1 cellular context compared by ENCODE assay signal in the genomic region with DNA sequence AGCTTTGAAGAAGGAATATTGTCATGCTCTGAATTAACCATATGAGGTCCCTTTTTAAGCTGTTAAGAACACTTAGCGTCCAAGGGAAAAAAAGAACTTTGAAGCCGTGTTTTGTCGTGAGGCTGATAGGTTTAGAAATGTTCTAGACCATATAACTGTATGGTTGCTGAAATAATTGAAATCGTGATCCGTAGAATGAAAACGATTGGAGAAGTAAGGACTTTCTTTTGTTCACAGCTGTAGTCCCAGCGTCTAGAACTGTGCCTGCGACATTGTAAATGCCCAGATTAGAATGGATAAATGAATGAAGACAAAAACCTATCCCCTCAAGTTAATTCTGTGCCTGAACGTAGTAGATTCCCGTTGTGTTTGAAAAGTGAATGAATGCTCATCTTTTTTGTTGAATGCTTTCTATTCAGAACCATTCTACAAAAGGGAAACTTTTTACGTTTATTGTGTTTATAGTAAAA.
TF ChIP-seq lines count a peak whose summit lies in the region.

No MANE protein-coding gene starts in this region.

TF ChIP-seq in K562, 482 proteins besides CTCF, POLR2A, EP300 and RAD21 (continued from another document and continues in another):
- TF ChIP-seq, protein P1, sequence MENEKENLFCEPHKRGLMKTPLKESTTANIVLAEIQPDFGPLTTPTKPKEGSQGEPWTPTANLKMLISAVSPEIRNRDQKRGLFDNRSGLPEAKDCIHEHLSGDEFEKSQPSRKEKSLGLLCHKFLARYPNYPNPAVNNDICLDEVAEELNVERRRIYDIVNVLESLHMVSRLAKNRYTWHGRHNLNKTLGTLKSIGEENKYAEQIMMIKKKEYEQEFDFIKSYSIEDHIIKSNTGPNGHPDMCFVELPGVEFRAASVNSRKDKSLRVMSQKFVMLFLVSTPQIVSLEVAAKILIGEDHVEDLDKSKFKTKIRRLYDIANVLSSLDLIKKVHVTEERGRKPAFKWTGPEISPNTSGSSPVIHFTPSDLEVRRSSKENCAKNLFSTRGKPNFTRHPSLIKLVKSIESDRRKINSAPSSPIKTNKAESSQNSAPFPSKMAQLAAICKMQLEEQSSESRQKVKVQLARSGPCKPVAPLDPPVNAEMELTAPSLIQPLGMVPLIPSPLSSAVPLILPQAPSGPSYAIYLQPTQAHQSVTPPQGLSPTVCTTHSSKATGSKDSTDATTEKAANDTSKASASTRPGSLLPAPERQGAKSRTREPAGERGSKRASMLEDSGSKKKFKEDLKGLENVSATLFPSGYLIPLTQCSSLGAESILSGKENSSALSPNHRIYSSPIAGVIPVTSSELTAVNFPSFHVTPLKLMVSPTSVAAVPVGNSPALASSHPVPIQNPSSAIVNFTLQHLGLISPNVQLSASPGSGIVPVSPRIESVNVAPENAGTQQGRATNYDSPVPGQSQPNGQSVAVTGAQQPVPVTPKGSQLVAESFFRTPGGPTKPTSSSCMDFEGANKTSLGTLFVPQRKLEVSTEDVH (IDR thresholded peaks at IDR 0.05; ENCODE audit: low read depth, partially characterized antibody), result no peak
- no peak for TF ChIP-seq BMI1 (IDR thresholded peaks at IDR 0.05; ENCODE audit: low read length)
- no peak for TF ChIP-seq HDAC3 (IDR thresholded peaks at IDR 0.05; ENCODE audit: borderline replicate concordance, partially characterized antibody)
- TF ChIP-seq NFATC3 (IDR thresholded peaks at IDR 0.05), result 0 out of 2 replicates have a peak, but pooled peaks have one; percentile 7
- TF ChIP-seq NR2C1 (IDR thresholded peaks at IDR 0.05), result 0 out of 2 replicates have a peak, but pooled peaks have one; percentile 10
- no peak for TF ChIP-seq NR2C1 (tag; IDR thresholded peaks at IDR 0.05)
- TF ChIP-seq, protein P2, sequence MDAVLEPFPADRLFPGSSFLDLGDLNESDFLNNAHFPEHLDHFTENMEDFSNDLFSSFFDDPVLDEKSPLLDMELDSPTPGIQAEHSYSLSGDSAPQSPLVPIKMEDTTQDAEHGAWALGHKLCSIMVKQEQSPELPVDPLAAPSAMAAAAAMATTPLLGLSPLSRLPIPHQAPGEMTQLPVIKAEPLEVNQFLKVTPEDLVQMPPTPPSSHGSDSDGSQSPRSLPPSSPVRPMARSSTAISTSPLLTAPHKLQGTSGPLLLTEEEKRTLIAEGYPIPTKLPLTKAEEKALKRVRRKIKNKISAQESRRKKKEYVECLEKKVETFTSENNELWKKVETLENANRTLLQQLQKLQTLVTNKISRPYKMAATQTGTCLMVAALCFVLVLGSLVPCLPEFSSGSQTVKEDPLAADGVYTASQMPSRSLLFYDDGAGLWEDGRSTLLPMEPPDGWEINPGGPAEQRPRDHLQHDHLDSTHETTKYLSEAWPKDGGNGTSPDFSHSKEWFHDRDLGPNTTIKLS (IDR thresholded peaks at IDR 0.05; ENCODE audit: borderline replicate concordance, low read depth), result no peak
- TF ChIP-seq HMG20A (CRISPR knock-in tag; conservative IDR thresholded peaks at IDR 0.05), result no peak
- TF ChIP-seq, protein P3, sequence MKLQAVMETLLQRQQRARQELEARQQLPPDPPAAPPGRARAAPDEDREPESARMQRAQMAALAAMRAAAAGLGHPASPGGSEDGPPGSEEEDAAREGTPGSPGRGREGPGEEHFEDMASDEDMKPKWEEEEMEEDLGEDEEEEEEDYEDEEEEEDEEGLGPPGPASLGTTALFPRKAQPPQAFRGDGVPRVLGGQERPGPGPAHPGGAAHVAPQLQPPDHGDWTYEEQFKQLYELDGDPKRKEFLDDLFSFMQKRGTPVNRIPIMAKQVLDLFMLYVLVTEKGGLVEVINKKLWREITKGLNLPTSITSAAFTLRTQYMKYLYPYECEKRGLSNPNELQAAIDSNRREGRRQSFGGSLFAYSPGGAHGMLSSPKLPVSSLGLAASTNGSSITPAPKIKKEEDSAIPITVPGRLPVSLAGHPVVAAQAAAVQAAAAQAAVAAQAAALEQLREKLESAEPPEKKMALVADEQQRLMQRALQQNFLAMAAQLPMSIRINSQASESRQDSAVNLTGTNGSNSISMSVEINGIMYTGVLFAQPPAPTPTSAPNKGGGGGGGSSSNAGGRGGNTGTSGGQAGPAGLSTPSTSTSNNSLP (IDR thresholded peaks at IDR 0.05; ENCODE audit: borderline replicate concordance, low read depth, low read length), result no peak
- no peak for TF ChIP-seq NBN (IDR thresholded peaks at IDR 0.05; ENCODE audit: low read depth)
- no peak for TF ChIP-seq PTBP1 (IDR thresholded peaks at IDR 0.05; ENCODE audit: low read depth, low read length)
- TF ChIP-seq ZBTB8A (IDR thresholded peaks at IDR 0.05; ENCODE audit: partially characterized antibody), result no peak
- no peak for TF ChIP-seq L3MBTL2 (IDR thresholded peaks at IDR 0.05)
- no peak for TF ChIP-seq TGIF2 (CRISPR knock-in tag; IDR thresholded peaks at IDR 0.05)
- TF ChIP-seq GABPB2 (CRISPR knock-in tag; conservative IDR thresholded peaks at IDR 0.05), result no peak
- no peak for TF ChIP-seq NCOA6 (IDR thresholded peaks at IDR 0.05)
- no peak for TF ChIP-seq ZNF3 (CRISPR knock-in tag; IDR thresholded peaks at IDR 0.05)
- TF ChIP-seq FIP1L1 (IDR thresholded peaks at IDR 0.05; ENCODE audit: low read depth, low read length, poor library complexity, severe bottlenecking), result no peak
- TF ChIP-seq ZFP1 (CRISPR knock-in tag; IDR thresholded peaks at IDR 0.05), result no peak
- TF ChIP-seq ZBTB7A (IDR thresholded peaks at IDR 0.05; ENCODE audit: borderline replicate concordance, control insufficient read depth, low read depth, low read length), result no peak
- TF ChIP-seq RBFOX2 (IDR thresholded peaks at IDR 0.05; ENCODE audit: low read depth, low read length), result no peak
- no peak for TF ChIP-seq SMAD1 (IDR thresholded peaks at IDR 0.05; ENCODE audit: low read depth, low read length, partially characterized antibody)
- TF ChIP-seq, protein P4, sequence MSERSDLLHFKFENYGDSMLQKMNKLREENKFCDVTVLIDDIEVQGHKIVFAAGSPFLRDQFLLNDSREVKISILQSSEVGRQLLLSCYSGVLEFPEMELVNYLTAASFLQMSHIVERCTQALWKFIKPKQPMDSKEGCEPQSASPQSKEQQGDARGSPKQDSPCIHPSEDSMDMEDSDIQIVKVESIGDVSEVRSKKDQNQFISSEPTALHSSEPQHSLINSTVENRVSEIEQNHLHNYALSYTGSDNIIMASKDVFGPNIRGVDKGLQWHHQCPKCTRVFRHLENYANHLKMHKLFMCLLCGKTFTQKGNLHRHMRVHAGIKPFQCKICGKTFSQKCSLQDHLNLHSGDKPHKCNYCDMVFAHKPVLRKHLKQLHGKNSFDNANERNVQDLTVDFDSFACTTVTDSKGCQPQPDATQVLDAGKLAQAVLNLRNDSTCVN (CRISPR knock-in tag; IDR thresholded peaks at IDR 0.05), result no peak
- TF ChIP-seq, protein P5, sequence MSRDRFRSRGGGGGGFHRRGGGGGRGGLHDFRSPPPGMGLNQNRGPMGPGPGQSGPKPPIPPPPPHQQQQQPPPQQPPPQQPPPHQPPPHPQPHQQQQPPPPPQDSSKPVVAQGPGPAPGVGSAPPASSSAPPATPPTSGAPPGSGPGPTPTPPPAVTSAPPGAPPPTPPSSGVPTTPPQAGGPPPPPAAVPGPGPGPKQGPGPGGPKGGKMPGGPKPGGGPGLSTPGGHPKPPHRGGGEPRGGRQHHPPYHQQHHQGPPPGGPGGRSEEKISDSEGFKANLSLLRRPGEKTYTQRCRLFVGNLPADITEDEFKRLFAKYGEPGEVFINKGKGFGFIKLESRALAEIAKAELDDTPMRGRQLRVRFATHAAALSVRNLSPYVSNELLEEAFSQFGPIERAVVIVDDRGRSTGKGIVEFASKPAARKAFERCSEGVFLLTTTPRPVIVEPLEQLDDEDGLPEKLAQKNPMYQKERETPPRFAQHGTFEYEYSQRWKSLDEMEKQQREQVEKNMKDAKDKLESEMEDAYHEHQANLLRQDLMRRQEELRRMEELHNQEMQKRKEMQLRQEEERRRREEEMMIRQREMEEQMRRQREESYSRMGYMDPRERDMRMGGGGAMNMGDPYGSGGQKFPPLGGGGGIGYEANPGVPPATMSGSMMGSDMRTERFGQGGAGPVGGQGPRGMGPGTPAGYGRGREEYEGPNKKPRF (IDR thresholded peaks at IDR 0.05; ENCODE audit: low read depth, low read length), result no peak
- no peak for TF ChIP-seq NFE2L1 (tag; IDR thresholded peaks at IDR 0.05; ENCODE audit: borderline replicate concordance, low read depth)
- TF ChIP-seq KAT2B (IDR thresholded peaks at IDR 0.05; ENCODE audit: low read depth, low read length), result no peak
- no peak for TF ChIP-seq XRCC4 (IDR thresholded peaks at IDR 0.05; ENCODE audit: extremely low read depth, insufficient read depth, insufficient read length)
- TF ChIP-seq NCOA1 (IDR thresholded peaks at IDR 0.05; ENCODE audit: low read depth), result no peak
- TF ChIP-seq HLTF (IDR thresholded peaks at IDR 0.05), result no peak
- TF ChIP-seq SREBF2 (CRISPR knock-in tag; IDR thresholded peaks at IDR 0.05), result no peak
- TF ChIP-seq CBX8 (IDR thresholded peaks at IDR 0.05; ENCODE audit: borderline replicate concordance, extremely low read depth, low read depth, low read length, poor library complexity, severe bottlenecking), result no peak
- TF ChIP-seq ZBTB17 (CRISPR knock-in tag; IDR thresholded peaks at IDR 0.05), result no peak
- no peak for TF ChIP-seq ILF3 (IDR thresholded peaks at IDR 0.05; ENCODE audit: borderline replicate concordance)
- TF ChIP-seq, protein P6, sequence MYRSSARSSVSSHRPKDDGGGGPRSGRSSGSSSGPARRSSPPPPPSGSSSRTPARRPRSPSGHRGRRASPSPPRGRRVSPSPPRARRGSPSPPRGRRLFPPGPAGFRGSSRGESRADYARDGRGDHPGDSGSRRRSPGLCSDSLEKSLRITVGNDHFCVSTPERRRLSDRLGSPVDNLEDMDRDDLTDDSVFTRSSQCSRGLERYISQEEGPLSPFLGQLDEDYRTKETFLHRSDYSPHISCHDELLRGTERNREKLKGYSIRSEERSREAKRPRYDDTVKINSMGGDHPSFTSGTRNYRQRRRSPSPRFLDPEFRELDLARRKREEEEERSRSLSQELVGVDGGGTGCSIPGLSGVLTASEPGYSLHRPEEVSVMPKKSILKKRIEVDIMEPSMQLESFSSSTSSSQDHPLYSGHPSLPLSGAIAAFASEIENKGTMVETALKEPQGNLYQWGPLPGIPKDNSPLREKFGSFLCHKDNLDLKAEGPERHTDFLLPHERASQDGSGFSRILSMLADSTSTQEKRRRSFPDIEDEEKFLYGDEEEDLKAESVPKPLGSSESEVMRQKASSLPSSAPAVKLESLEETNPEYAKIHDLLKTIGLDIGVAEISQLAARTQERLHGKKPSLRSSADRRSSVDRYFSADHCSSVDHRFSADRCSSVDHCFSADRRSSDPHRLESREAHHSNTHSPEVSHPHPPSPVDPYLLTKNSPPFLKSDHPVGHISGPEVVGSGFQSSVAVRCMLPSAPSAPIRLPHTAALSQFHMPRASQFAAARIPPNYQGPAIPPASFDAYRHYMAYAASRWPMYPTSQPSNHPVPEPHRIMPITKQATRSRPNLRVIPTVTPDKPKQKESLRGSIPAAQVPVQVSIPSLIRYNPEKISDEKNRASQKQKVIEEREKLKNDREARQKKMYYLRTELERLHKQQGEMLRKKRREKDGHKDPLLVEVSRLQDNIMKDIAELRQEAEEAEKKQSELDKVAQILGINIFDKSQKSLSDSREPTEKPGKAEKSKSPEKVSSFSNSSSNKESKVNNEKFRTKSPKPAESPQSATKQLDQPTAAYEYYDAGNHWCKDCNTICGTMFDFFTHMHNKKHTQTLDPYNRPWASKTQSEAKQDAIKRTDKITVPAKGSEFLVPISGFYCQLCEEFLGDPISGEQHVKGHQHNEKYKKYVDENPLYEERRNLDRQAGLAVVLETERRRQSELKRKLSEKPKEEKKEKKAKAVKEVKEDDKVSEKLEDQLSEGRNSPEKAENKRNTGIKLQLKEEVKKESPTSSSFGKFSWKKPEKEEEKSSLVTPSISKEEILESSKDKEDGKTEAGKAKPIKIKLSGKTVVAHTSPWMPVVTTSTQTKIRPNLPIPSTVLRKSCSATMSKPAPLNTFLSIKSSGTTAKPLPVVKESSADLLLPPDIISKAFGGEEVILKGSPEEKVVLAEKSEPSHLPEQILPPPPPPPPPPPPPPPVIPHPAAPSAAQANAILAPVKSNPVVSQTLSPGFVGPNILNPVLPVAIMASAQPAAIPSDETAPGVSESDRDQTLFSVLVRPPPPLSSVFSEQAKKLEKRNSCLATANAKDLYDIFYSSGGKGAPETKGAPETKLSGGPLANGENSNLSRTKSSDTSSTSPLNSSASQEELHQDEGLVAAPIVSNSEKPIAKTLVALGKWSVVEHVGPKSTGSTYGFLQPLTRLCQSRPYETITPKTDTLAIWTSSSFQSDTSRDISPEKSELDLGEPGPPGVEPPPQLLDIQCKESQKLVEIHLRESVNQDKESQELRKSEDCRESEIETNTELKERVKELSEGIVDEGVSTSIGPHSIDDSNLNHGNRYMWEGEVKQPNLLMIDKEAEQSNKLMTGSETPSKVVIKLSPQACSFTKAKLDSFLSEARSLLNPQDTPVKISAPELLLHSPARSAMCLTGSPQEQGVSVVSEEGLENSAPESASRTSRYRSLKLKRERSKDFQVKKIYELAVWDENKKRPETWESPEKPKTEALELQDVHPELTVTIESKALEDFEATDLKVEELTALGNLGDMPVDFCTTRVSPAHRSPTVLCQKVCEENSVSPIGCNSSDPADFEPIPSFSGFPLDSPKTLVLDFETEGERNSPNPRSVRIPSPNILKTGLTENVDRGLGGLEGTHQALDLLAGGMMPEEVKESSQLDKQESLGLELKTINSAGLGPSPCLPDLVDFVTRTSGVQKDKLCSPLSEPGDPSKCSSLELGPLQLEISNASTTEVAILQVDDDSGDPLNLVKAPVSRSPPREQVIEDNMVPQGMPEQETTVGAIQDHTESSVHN (IDR thresholded peaks at IDR 0.05; ENCODE audit: borderline replicate concordance in 1 of 2, low read depth in 1 of 2), result no peak
- no peak for TF ChIP-seq ZNF785 (CRISPR knock-in tag; IDR thresholded peaks at IDR 0.05)
- TF ChIP-seq ZNF699 (CRISPR knock-in tag; IDR thresholded peaks at IDR 0.05; ENCODE audit: insufficient replicate concordance), result no peak
- no peak for TF ChIP-seq RBM34 (IDR thresholded peaks at IDR 0.05; ENCODE audit: borderline replicate concordance, insufficient read depth, low read length)
- no peak for TF ChIP-seq NFIX (CRISPR knock-in tag; IDR thresholded peaks at IDR 0.05; ENCODE audit: low read depth)
- TF ChIP-seq OTX1 (CRISPR knock-in tag; IDR thresholded peaks at IDR 0.05), result no peak
- TF ChIP-seq HMG20B (CRISPR knock-in tag; IDR thresholded peaks at IDR 0.05), result no peak
- TF ChIP-seq, protein P7, sequence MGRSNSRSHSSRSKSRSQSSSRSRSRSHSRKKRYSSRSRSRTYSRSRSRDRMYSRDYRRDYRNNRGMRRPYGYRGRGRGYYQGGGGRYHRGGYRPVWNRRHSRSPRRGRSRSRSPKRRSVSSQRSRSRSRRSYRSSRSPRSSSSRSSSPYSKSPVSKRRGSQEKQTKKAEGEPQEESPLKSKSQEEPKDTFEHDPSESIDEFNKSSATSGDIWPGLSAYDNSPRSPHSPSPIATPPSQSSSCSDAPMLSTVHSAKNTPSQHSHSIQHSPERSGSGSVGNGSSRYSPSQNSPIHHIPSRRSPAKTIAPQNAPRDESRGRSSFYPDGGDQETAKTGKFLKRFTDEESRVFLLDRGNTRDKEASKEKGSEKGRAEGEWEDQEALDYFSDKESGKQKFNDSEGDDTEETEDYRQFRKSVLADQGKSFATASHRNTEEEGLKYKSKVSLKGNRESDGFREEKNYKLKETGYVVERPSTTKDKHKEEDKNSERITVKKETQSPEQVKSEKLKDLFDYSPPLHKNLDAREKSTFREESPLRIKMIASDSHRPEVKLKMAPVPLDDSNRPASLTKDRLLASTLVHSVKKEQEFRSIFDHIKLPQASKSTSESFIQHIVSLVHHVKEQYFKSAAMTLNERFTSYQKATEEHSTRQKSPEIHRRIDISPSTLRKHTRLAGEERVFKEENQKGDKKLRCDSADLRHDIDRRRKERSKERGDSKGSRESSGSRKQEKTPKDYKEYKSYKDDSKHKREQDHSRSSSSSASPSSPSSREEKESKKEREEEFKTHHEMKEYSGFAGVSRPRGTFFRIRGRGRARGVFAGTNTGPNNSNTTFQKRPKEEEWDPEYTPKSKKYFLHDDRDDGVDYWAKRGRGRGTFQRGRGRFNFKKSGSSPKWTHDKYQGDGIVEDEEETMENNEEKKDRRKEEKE (IDR thresholded peaks at IDR 0.05; ENCODE audit: borderline replicate concordance in 1 of 2, control insufficient read depth in 1 of 2, low read depth in 2 of 2, low read length in 1 of 2), result no peak
